In genomic region chr6:146819596-146820320, GRCh38 we compare ENCODE assay signal across 16 cellular contexts.
"Had no signal": no experiment of that assay in that cellular context is flagged by ENCODE, and none has a peak within 500 bp of the region (broad histone marks: within the 10 kb centered on the region; RNA-seq: fewer than 3 reads in every experiment).

No MANE protein-coding gene starts in this region.

- H3K4me1 ChIP-seq: ascending aorta had no signal

- H3K9me3 ChIP-seq: ascending aorta, ovary had no signal

- H3K4me1 Mint-ChIP-seq: activated CD4-positive, alpha-beta T cell treated with anti-CD3 and anti-CD28 coated beads for 36 hours; central memory CD8-positive, alpha-beta T cell; stimulated activated naive CD8-positive, alpha-beta T cell treated with anti-CD3 and anti-CD28 coated beads, Interleukin-15, amount 100 ng/mL, for 72 hours had no signal

- H3K4me3 Mint-ChIP-seq: activated CD4-positive, alpha-beta T cell treated with anti-CD3 and anti-CD28 coated beads for 36 hours; activated CD8-positive, alpha-beta T cell treated with anti-CD3 and anti-CD28 coated beads for 36 hours; activated T-cell treated with anti-CD3 and anti-CD28 coated beads, Interleukin-2, amount 50 U/mL, for 72 hours; central memory CD8-positive, alpha-beta T cell; neural crest cell; stimulated activated naive CD8-positive, alpha-beta T cell treated with anti-CD3 and anti-CD28 coated beads, Interleukin-15, amount 100 ng/mL, for 72 hours had no signal

- ATAC-seq: activated CD4-positive, alpha-beta T cell treated with anti-CD3 and anti-CD28 coated beads for 36 hours; activated CD8-positive, alpha-beta T cell treated with anti-CD3 and anti-CD28 coated beads for 36 hours; activated T-cell treated with anti-CD3 and anti-CD28 coated beads, Interleukin-2, amount 50 U/mL, for 72 hours; stimulated activated naive CD8-positive, alpha-beta T cell treated with anti-CD3 and anti-CD28 coated beads, Interleukin-15, amount 100 ng/mL, for 72 hours had no signal

- H3K9me3 Mint-ChIP-seq: activated CD8-positive, alpha-beta T cell treated with anti-CD3 and anti-CD28 coated beads for 36 hours; activated T-cell treated with anti-CD3 and anti-CD28 coated beads, Interleukin-2, amount 50 U/mL, for 72 hours; central memory CD8-positive, alpha-beta T cell; stimulated activated naive CD8-positive, alpha-beta T cell treated with anti-CD3 and anti-CD28 coated beads, Interleukin-15, amount 100 ng/mL, for 72 hours had no signal

- H3K36me3 ChIP-seq: ascending aorta, ovary, WERI-Rb-1 had no signal

- H3K27me3 ChIP-seq: ascending aorta, ovary had no signal

- H3K4me3 ChIP-seq: ascending aorta, ovary had no signal

- H3K27ac ChIP-seq: ascending aorta, ovary, WERI-Rb-1 had no signal

- H3K27ac Mint-ChIP-seq: activated CD4-positive, alpha-beta T cell treated with anti-CD3 and anti-CD28 coated beads for 36 hours; activated CD8-positive, alpha-beta T cell treated with anti-CD3 and anti-CD28 coated beads for 36 hours; activated T-cell treated with anti-CD3 and anti-CD28 coated beads, Interleukin-2, amount 50 U/mL, for 72 hours; stimulated activated naive CD8-positive, alpha-beta T cell treated with anti-CD3 and anti-CD28 coated beads, Interleukin-15, amount 100 ng/mL, for 72 hours had no signal

- DNase-seq: activated CD4-positive, alpha-beta T cell treated with anti-CD3 and anti-CD28 coated beads for 36 hours; activated CD8-positive, alpha-beta memory T cell treated with anti-CD3 and anti-CD28 coated beads, Interleukin-2, amount 50 U/mL, for 4 hours; activated CD8-positive, alpha-beta T cell treated with anti-CD3 and anti-CD28 coated beads for 36 hours; activated naive CD4-positive, alpha-beta T cell; activated T-cell treated with anti-CD3 and anti-CD28 coated beads, Interleukin-2, amount 50 U/mL, for 72 hours; dermis blood vessel endothelial cell; erythroblast; foreskin fibroblast; ovary; stimulated activated CD4-positive, alpha-beta T cell treated with anti-CD3 and anti-CD28 coated beads, Interleukin-4, amount 100 ng/mL, for 4 hours; stimulated activated naive CD8-positive, alpha-beta T cell treated with anti-CD3 and anti-CD28 coated beads, Interleukin-15, amount 100 ng/mL, for 72 hours; T-helper 1 cell; WERI-Rb-1 had no signal
